In the genomic region with DNA sequence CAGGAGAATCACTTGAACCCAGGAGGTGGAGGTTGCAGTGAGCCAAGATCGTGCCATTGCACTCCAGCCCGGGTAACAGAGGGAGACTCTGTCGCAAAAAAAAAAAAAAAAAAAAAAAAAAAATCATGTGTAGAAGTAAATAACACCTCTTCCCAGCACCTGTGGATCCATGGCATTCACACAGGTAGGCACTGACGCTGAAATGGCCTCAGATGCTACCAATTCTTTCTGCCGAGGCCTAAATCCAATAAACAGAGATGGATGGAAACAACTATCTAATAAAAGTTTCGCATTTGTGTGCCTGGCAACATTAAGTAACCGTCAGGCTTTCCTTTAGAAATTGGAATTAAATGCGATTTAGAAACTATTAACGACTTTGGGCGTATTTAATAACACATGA, we compare ENCODE assay signal across 24 cellular contexts. TPM values are rescaled to one million over a fixed set of nuclear protein-coding genes. Genes with fewer than 3 reads are reported as not detected.
DNase-seq lines count a peak whose midpoint lies in the region; ATAC-seq, FAIRE-seq and TF ChIP-seq lines count a peak whose summit lies in the region.
"Had no signal": no experiment of that assay in that cellular context is flagged by ENCODE, and none has a peak within 500 bp of the region (broad histone marks: within the 10 kb centered on the region; RNA-seq: fewer than 3 reads in every experiment).

No MANE protein-coding gene starts in this region.

- no peaks in the 10 kb centered on the region for H3K27me3 ChIP-seq in H9 (ENCODE audit: insufficient read depth, low read length)
- no peaks in the 10 kb centered on the region; a peak in 2 of 7 replicates for H3K27me3 ChIP-seq in H1 (replicated peaks in 1 of 4; ENCODE audit: control insufficient read depth in 3 of 4, extremely low read depth in 1 of 4, insufficient read depth in 3 of 4, low read length in 3 of 4)
- peaks cover 6% of the 10 kb centered on the region for H3K27me3 ChIP-seq in trophoblast cell (ENCODE audit: insufficient read depth, low read length)

- H2AFZ ChIP-seq in H9 (ENCODE audit: low read length) = no peak overlapping the region
- H2AFZ ChIP-seq in H1 (ENCODE audit: low read length) = no peak overlapping the region
- H2AFZ ChIP-seq in trophoblast cell (ENCODE audit: insufficient read depth, low read length, poor library complexity) = no peak overlapping the region

- H3K79me2 ChIP-seq in H9 (ENCODE audit: insufficient read depth, low read length) = peaks cover 23% of the 10 kb centered on the region; the same call in 1 of the 2 replicates
- peaks cover 14 to 37% of the 10 kb centered on the region in 2 experiments for H3K79me2 ChIP-seq in H1 (ENCODE audit: control insufficient read depth in 1 of 2, insufficient read depth in 2 of 2, low read length in 2 of 2)
- H3K79me2 ChIP-seq in trophoblast cell (ENCODE audit: control insufficient read depth, insufficient read depth, low read length, poor library complexity) = no peaks in the 10 kb centered on the region

- no peak overlapping the region for H3K23ac ChIP-seq in H9 (ENCODE audit: insufficient read length, low read depth, low read length)
- H3K23ac ChIP-seq in H1 (ENCODE audit: insufficient read length) = no peak overlapping the region
- H3K23ac ChIP-seq in trophoblast cell (ENCODE audit: low read length) = no peak overlapping the region

- no peak for FAIRE-seq in H1 (lab: Jason Lieb, UNC)
- FAIRE-seq: A549, H54, HTR-8/SVneo, K562 had no signal

- H3K4me3 ChIP-seq in H1 (ENCODE audit: extremely low read depth in 1 of 4, insufficient read depth in 2 of 4, low read depth in 3 of 4, low read length in 4 of 4) (peak overlapping the region; percentile 54 to 97 (median 76)), iPS-18c (ENCODE audit: insufficient read depth, low read depth, low read length) (peak overlapping the region; percentile 49), trophoblast cell (ENCODE audit: low read depth, low read length) (no peak overlapping the region)
- H3K4me3 ChIP-seq: A549, K562 had no signal

- H3K23me2 ChIP-seq in H9 (ENCODE audit: insufficient read length, low read depth, low read length, poor library complexity, severe bottlenecking) = peaks cover 27% of the 10 kb centered on the region
- H3K23me2 ChIP-seq in H1 (ENCODE audit: low read depth, low read length) = peaks cover 25% of the 10 kb centered on the region

- H3K9ac ChIP-seq in H9 (ENCODE audit: extremely low read depth, insufficient read length, low read length) (peak overlapping the region; percentile 53), H1 (replicated peaks in 1 of 4; ENCODE audit: extremely low read depth in 1 of 4, low read depth in 3 of 4, low read length in 3 of 4) (peak overlapping the region in 3 of 4 experiments; percentile 24 to 60 (median 55); a peak in 5 of 7 replicates), trophoblast cell (ENCODE audit: low read length) (no peak overlapping the region)
- H3K9ac ChIP-seq: SK-N-SH had no signal

- peak overlapping the region; percentile 99 for H3K27ac Mint-ChIP-seq in H9
- no peak overlapping the region for H3K27ac Mint-ChIP-seq in natural killer cell treated with Interleukin-12 subunit alpha and Interleukin-12 subunit beta and Interleukin-15 and Interleukin-18, amount 100 ng/mL, for 72 hours
- H3K27ac Mint-ChIP-seq in endothelial cell (ENCODE audit: unreplicated experiment) = no peak overlapping the region
- H3K27ac Mint-ChIP-seq: CD4-positive, alpha-beta memory T cell had no signal

- no peak overlapping the region for H3K14ac ChIP-seq in H9 (ENCODE audit: insufficient read depth, low read length)
- H3K14ac ChIP-seq in H1 (ENCODE audit: insufficient read length) = no peak overlapping the region
- no peak overlapping the region for H3K14ac ChIP-seq in trophoblast cell (ENCODE audit: low read length)

- H3K4ac ChIP-seq in H9 (ENCODE audit: low read depth, low read length) = no peak overlapping the region; the same call in 1 of the 2 replicates
- H3K4ac ChIP-seq in H1 (replicated peaks; ENCODE audit: insufficient read length, low read depth, low read length) = peak overlapping the region; percentile 63
- no peak overlapping the region for H3K4ac ChIP-seq in trophoblast cell (ENCODE audit: low read depth, low read length)

- H3K79me1 ChIP-seq in H9 (ENCODE audit: insufficient read depth, low read depth, low read length, poor library complexity, severe bottlenecking) (peaks cover 6% of the 10 kb centered on the region), H1 (ENCODE audit: low read depth, low read length) (peaks cover 5% of the 10 kb centered on the region), trophoblast cell (ENCODE audit: low read length) (peaks cover 1% of the 10 kb centered on the region)

- H2BK12ac ChIP-seq in H9 (ENCODE audit: insufficient read length, low read depth, low read length) = no peak overlapping the region
- H2BK12ac ChIP-seq in H1 (ENCODE audit: low read depth, low read length) = peak overlapping the region; percentile 80
- no peak overlapping the region for H2BK12ac ChIP-seq in trophoblast cell (ENCODE audit: low read length)

- TF ChIP-seq CTCF in H9 (conservative IDR thresholded peaks at IDR 0.05) (no peak), H1 (IDR thresholded peaks at IDR 0.05; ENCODE audit: control extremely low read depth in 1 of 3, insufficient read depth in 1 of 3, low read depth in 1 of 3, low read length in 3 of 3) (no peak), endothelial cell (IDR thresholded peaks at IDR 0.05; ENCODE audit: unreplicated experiment) (no peak)

- no peak overlapping the region for H2AK5ac ChIP-seq in H9 (ENCODE audit: insufficient read length, low read length)
- 0 out of 2 replicates have a peak overlapping the region, but pooled peaks have one; percentile 24 for H2AK5ac ChIP-seq in H1 (ENCODE audit: low read depth, low read length)
- no peak overlapping the region for H2AK5ac ChIP-seq in trophoblast cell (ENCODE audit: low read length)

- no peak overlapping the region for H2BK120ac ChIP-seq in H9 (ENCODE audit: low read depth, low read length, poor library complexity, severe bottlenecking)
- peak overlapping the region; percentile 91 for H2BK120ac ChIP-seq in H1 (replicated peaks; ENCODE audit: low read depth, low read length)
- H2BK120ac ChIP-seq in trophoblast cell (ENCODE audit: insufficient read depth, low read length, poor library complexity) = no peak overlapping the region

- no peak for TF ChIP-seq EP300 in H1 (IDR thresholded peaks at IDR 0.05; ENCODE audit: borderline replicate concordance in 1 of 2, low read depth in 2 of 2, low read length in 2 of 2)

- H3K4me1 ChIP-seq in H9 (ENCODE audit: insufficient read depth, low read length) (peaks cover 18% of the 10 kb centered on the region), H1 (replicated peaks in 1 of 4; ENCODE audit: control insufficient read depth in 3 of 4, insufficient read depth in 4 of 4, low read length in 3 of 4) (peaks cover 16 to 37% (median 22%) of the 10 kb centered on the region in 4 experiments; a peak in 6 of 7 replicates), trophoblast cell (ENCODE audit: control insufficient read depth in 1 of 2, insufficient read depth in 2 of 2, low read length in 2 of 2) (peaks cover 7 to 12% of the 10 kb centered on the region in 2 experiments)
- H3K4me1 ChIP-seq: A549 had no signal

- H2BK15ac ChIP-seq in H9 (ENCODE audit: low read depth, low read length) (no peak overlapping the region), H1 (ENCODE audit: low read length) (no peak overlapping the region)

- no CpG with 5 or more reads among the region's 10 CpGs for WGBS in H9 (ENCODE audit: extremely low coverage, insufficient read length, low lambda C conversion rate)
- WGBS in H1 (ENCODE audit: extremely low coverage in 1 of 2, insufficient coverage in 1 of 2, insufficient read length in 1 of 2, insufficient replicate concordance in 2 of 2, low coverage in 1 of 2, low lambda C conversion rate in 2 of 2, missing lambda C conversion rate in 1 of 2), 2 experiments = 6% methylated on average over 8 of the region's 10 CpGs; no CpG with 5 or more reads in 1 of the 2 experiments
- WGBS in trophoblast cell (ENCODE audit: extremely low coverage, insufficient coverage, insufficient read length) = no CpG with 5 or more reads among the region's 10 CpGs

- H3K18ac ChIP-seq in H9 (ENCODE audit: insufficient read length, low read depth, low read length) (peak overlapping the region; percentile 85), H1 (ENCODE audit: extremely low read depth, low read length) (peak overlapping the region; percentile 97), trophoblast cell (ENCODE audit: low read length) (no peak overlapping the region)

- H2BK20ac ChIP-seq in H9 (ENCODE audit: low read depth, low read length, poor library complexity, severe bottlenecking) (no peak overlapping the region), H1 (ENCODE audit: low read length) (no peak overlapping the region)

- H3K36me3 Mint-ChIP-seq in H9 (ENCODE audit: insufficient read depth in 1 of 3, low read depth in 3 of 3) (peaks cover 29 to 36% (median 30%) of the 10 kb centered on the region in 3 experiments), endothelial cell (ENCODE audit: low read depth, unreplicated experiment) (no peaks in the 10 kb centered on the region)
- H3K36me3 Mint-ChIP-seq in natural killer cell treated with Interleukin-12 subunit alpha and Interleukin-12 subunit beta and Interleukin-15 and Interleukin-18, amount 100 ng/mL, for 72 hours = no peaks in the 10 kb centered on the region
- H3K36me3 Mint-ChIP-seq: CD4-positive, alpha-beta memory T cell had no signal

- H3K36me3 ChIP-seq in H1 (ENCODE audit: control insufficient read depth in 2 of 4, insufficient read depth in 4 of 4, low read length in 3 of 4) (peaks cover 7 to 29% (median 20%) of the 10 kb centered on the region in 4 experiments; a peak in 7 of 8 replicates), trophoblast cell (ENCODE audit: control insufficient read depth in 1 of 2, insufficient read depth in 2 of 2, low read length in 2 of 2) (no peaks in the 10 kb centered on the region)

- H4K12ac ChIP-seq in trophoblast cell (ENCODE audit: low read depth, low read length) = no peak overlapping the region

- H4K91ac ChIP-seq in H9 (ENCODE audit: insufficient read length, low read depth, low read length) (peak overlapping the region; percentile 19), H1 (replicated peaks; ENCODE audit: insufficient read length, low read length) (peak overlapping the region; percentile 99), trophoblast cell (ENCODE audit: low read depth, low read length) (no peak overlapping the region)

- H3K27me3 Mint-ChIP-seq in H9 (ENCODE audit: low read depth) = no peaks in the 10 kb centered on the region
- H3K27me3 Mint-ChIP-seq in natural killer cell treated with Interleukin-12 subunit alpha and Interleukin-12 subunit beta and Interleukin-15 and Interleukin-18, amount 100 ng/mL, for 72 hours = peaks cover 8 to 11% of the 10 kb centered on the region in 2 donors
- peaks cover 1% of the 10 kb centered on the region for H3K27me3 Mint-ChIP-seq in endothelial cell (ENCODE audit: unreplicated experiment)

- ATAC-seq in natural killer cell treated with Interleukin-12 subunit alpha and Interleukin-12 subunit beta and Interleukin-15 and Interleukin-18, amount 100 ng/mL, for 72 hours = no peak
- ATAC-seq: A549, K562, PC-3 had no signal

- peak overlapping the region; percentile 96 for H3K27ac ChIP-seq in H9 (ENCODE audit: insufficient read length, low read depth, low read length)
- H3K27ac ChIP-seq in H1 (ENCODE audit: low read depth, low read length) = peak overlapping the region; percentile 75; the same call in 1 of the 2 replicates
- no peak overlapping the region for H3K27ac ChIP-seq in trophoblast cell (ENCODE audit: low read depth, low read length)
- H3K27ac ChIP-seq: A549, HL-60 had no signal

- H4K8ac ChIP-seq in H9 (replicated peaks; ENCODE audit: insufficient read length, low read depth, low read length) = no peak overlapping the region
- H4K8ac ChIP-seq in H1 (ENCODE audit: extremely low read depth, insufficient read depth, low read length) = no peak overlapping the region
- no peak overlapping the region for H4K8ac ChIP-seq in trophoblast cell (ENCODE audit: low read depth, low read length)

- H2BK5ac ChIP-seq in H9 (ENCODE audit: insufficient read length, low read length) (no peak overlapping the region), H1 (ENCODE audit: low read depth, low read length) (peak overlapping the region; percentile 99), trophoblast cell (ENCODE audit: low read depth, low read length, poor library complexity) (no peak overlapping the region)

- H3K4me3 Mint-ChIP-seq in H9 (peak overlapping the region; percentile 90 to 92), endothelial cell (ENCODE audit: unreplicated experiment) (no peak overlapping the region)
- H3K4me3 Mint-ChIP-seq in natural killer cell treated with Interleukin-12 subunit alpha and Interleukin-12 subunit beta and Interleukin-15 and Interleukin-18, amount 100 ng/mL, for 72 hours = no peak overlapping the region
- H3K4me3 Mint-ChIP-seq: CD4-positive, alpha-beta memory T cell had no signal

- no peak overlapping the region for H3T11ph ChIP-seq in H9 (ENCODE audit: low read length)

- peak in 1 of 2 experiments; percentile 32; a peak in 1 of 3 replicates for TF ChIP-seq POLR2A in H1 (IDR thresholded peaks at IDR 0.05; ENCODE audit: control extremely low read depth in 1 of 2, low read depth in 2 of 2, low read length in 2 of 2)

- peak overlapping the region; percentile 84 for H3K4me2 ChIP-seq in H9 (ENCODE audit: insufficient read depth, insufficient read length, low read length)
- peak overlapping the region; percentile 85 to 86 for H3K4me2 ChIP-seq in H1 (ENCODE audit: insufficient read depth in 1 of 2, low read depth in 2 of 2, low read length in 2 of 2)
- H3K4me2 ChIP-seq in trophoblast cell (ENCODE audit: low read length) = peak overlapping the region; percentile 55
- H3K4me2 ChIP-seq: A549, SK-N-SH had no signal

- H3K4me1 Mint-ChIP-seq in H9 (peaks cover 61 to 83% of the 10 kb centered on the region in 2 experiments), endothelial cell (ENCODE audit: unreplicated experiment) (peaks cover 42% of the 10 kb centered on the region)
- H3K4me1 Mint-ChIP-seq in natural killer cell treated with Interleukin-12 subunit alpha and Interleukin-12 subunit beta and Interleukin-15 and Interleukin-18, amount 100 ng/mL, for 72 hours (ENCODE audit: low read depth in 2 of 2) = no peaks in the 10 kb centered on the region

- H3K56ac ChIP-seq in H9 (ENCODE audit: insufficient read length, low read depth, low read length) (no peak overlapping the region), H1 (replicated peaks; ENCODE audit: insufficient read length, low read depth, low read length) (peak overlapping the region; percentile 82)

- DNase-seq in H9 = no peak
- DNase-seq in H1 (ENCODE audit: low read depth in 1 of 2, low spot score in 2 of 2) = no peak
- DNase-seq in trophoblast cell = no peak
- DNase-seq in HT-29 (ENCODE audit: low spot score) = no peak
- no peak for DNase-seq in natural killer cell treated with Interleukin-12 subunit alpha and Interleukin-12 subunit beta and Interleukin-15 and Interleukin-18, amount 100 ng/mL, for 72 hours (ENCODE audit: low spot score)
- DNase-seq in NCI-H2227 treated with DMSO at 0.1 percent for 48 hours (lab: John Stamatoyannopoulos, UW) = no peak
- DNase-seq in endothelial cell (ENCODE audit: low spot score) = no peak
- DNase-seq: CD4-positive, alpha-beta memory T cell; DMS79; NCI-H1105; NCI-H1694 treated with DMSO at 0.1 percent for 48 hours; NCI-H510A treated with DMSO at 0.1 percent for 48 hours; NCI-H774; PC-3; RPMI8226; SHP77 treated with DMSO at 0.1 percent for 48 hours; SK-N-SH had no signal

- no peak overlapping the region for H4K5ac ChIP-seq in H9 (ENCODE audit: insufficient read length, low read depth, low read length)
- peak overlapping the region; percentile 90 for H4K5ac ChIP-seq in H1 (ENCODE audit: insufficient read length, low read depth, low read length)

- H3K9me3 ChIP-seq in H9 (ENCODE audit: control insufficient read depth, low read depth, low read length) (no peaks in the 10 kb centered on the region), H1 (ENCODE audit: insufficient read depth in 2 of 2, low read depth in 1 of 2, low read length in 1 of 2) (no peaks in the 10 kb centered on the region), iPS-18c (ENCODE audit: control insufficient read depth, insufficient read depth, low read length) (no peaks in the 10 kb centered on the region), trophoblast cell (ENCODE audit: insufficient read depth, low read depth, low read length) (peaks cover 2% of the 10 kb centered on the region)
- H3K9me3 ChIP-seq: A549, SK-N-SH had no signal

- no peak for TF ChIP-seq RAD21 in H1 (IDR thresholded peaks at IDR 0.05 in 1 of 2, conservative IDR thresholded peaks at IDR 0.05 in 1 of 2; ENCODE audit: low read depth in 2 of 2, low read length in 2 of 2)

- POLR2A ChIA-PET in H1 (lab: Charles Lee; ENCODE audit: partially characterized antibody) = interaction anchor here (0.6 to 11.9 kb wide), 20 partner anchors 10 to 420 kb away, joined by 3 to 213 read pairs (median 5); a partner anchor contains a TSS

- H3K9me3 Mint-ChIP-seq in H9 (no peaks in the 10 kb centered on the region; a peak in 1 of 5 replicates), endothelial cell (ENCODE audit: unreplicated experiment) (no peaks in the 10 kb centered on the region)
- H3K9me3 Mint-ChIP-seq in natural killer cell treated with Interleukin-12 subunit alpha and Interleukin-12 subunit beta and Interleukin-15 and Interleukin-18, amount 100 ng/mL, for 72 hours = no peaks in the 10 kb centered on the region
- H3K9me3 Mint-ChIP-seq: CD4-positive, alpha-beta memory T cell had no signal

- CTCF ChIA-PET in H1 (lab: Charles Lee; ENCODE audit: partially characterized antibody) = interaction anchor here (0.7 to 4.7 kb wide), 7 partner anchors 18 to 88 kb away, joined by 4 to 26 read pairs (median 4); no protein-coding TSS in a partner anchor

- no peaks in the 10 kb centered on the region for H4K20me1 ChIP-seq in H9 (ENCODE audit: control insufficient read depth, insufficient read depth, insufficient read length)
- peaks cover 6 to 8% of the 10 kb centered on the region in 2 experiments for H4K20me1 ChIP-seq in H1 (replicated peaks in 1 of 2; ENCODE audit: control insufficient read depth in 1 of 2, insufficient read depth in 2 of 2, low read length in 2 of 2)

RNA-seq across cellular contexts. Expression of a gene that starts 10.3 kb away (rescaled TPM):
- 2.6 and 3.4 TPM in 2 replicates for total RNA-seq in H9 (2021)
- 6.4 and 7.3 TPM in 2 replicates for total RNA-seq in H1 (2021; fragmentation: NEBNext Ultra II Directional; extraction: Animal tissue kit (Norgen Biotek cat#: 25700))
- polyA plus RNA-seq in H1 (2011; rRNA removed) = 1.2 and 1.4 TPM in 2 replicates
- polyA plus RNA-seq in H1 (2011; cell fraction: cytosol; rRNA removed) = 2.8 TPM
- 2.9 TPM for polyA plus RNA-seq in H1 (2011; cell fraction: nucleus; rRNA removed)
- polyA plus RNA-seq in H1 (2012, experiment 1 of 2) = 2.8 to 3.4 TPM (median 3.1 TPM) in 4 replicates
- polyA plus RNA-seq in H1 (2012, experiment 2 of 2) = 0.24 TPM
- 3.9 TPM for polyA plus RNA-seq in H1 (2013, experiment 1 of 2)
- polyA plus RNA-seq in H1 (2013, experiment 2 of 2) = 3.5 TPM
- 3.5 and 4.9 TPM in 2 replicates for polyA minus RNA-seq in H1 (2011; rRNA and poly(A)+ RNA removed)
- polyA minus RNA-seq in H1 (2011; cell fraction: cytosol; rRNA and poly(A)+ RNA removed) = 1.9 TPM
- polyA minus RNA-seq in H1 (2011; cell fraction: nucleus; rRNA and poly(A)+ RNA removed) = 7.9 TPM
- polyA plus RNA-seq in trophoblast cell (2013) = 0.07 and 0.11 TPM in 2 replicates
- total RNA-seq in HT-29 (2014; rRNA removed; shearing (Covaris generic)) = 0.52 and 0.84 TPM in 2 replicates
- total RNA-seq in natural killer cell treated with Interleukin-12 subunit alpha and Interleukin-12 subunit beta and Interleukin-15 and Interleukin-18, amount 100 ng/mL, for 72 hours = not detected
- 0.23 TPM for total RNA-seq in endothelial cell (ENCODE audit: unreplicated experiment)
- total RNA-seq: K562 had no signal
- polyA plus RNA-seq: A549 had no signal

RNA-seq across cellular contexts. Expression of a gene that starts 35.9 kb away (rescaled TPM):
- total RNA-seq in H9 (2021) (0.11 TPM in 1 of 2 replicates, not detected in the other), endothelial cell (ENCODE audit: unreplicated experiment) (not detected)
- 0.17 TPM in 1 of 2 replicates, not detected in the other for total RNA-seq in H1 (2021; fragmentation: NEBNext Ultra II Directional; extraction: Animal tissue kit (Norgen Biotek cat#: 25700))
- polyA plus RNA-seq in H1 (2011; rRNA removed) = 0.06 and 0.08 TPM in 2 replicates
- 0.12 TPM for polyA plus RNA-seq in H1 (2011; cell fraction: cytosol; rRNA removed)
- not detected for polyA plus RNA-seq in H1 (2011; cell fraction: nucleus; rRNA removed)
- 0.16 to 0.32 TPM (median 0.16 TPM) in 3 of 4 replicates, not detected in the other for polyA plus RNA-seq in H1 (2012, experiment 1 of 2)
- polyA plus RNA-seq in H1 (2012, experiment 2 of 2) = not detected
- polyA plus RNA-seq in H1 (2013, experiment 1 of 2) = 0.08 TPM
- polyA plus RNA-seq in H1 (2013, experiment 2 of 2) = 0.11 TPM
- not detected in 2 replicates for polyA minus RNA-seq in H1 (2011; rRNA and poly(A)+ RNA removed)
- polyA minus RNA-seq in H1 (2011; cell fraction: cytosol; rRNA and poly(A)+ RNA removed) = not detected
- polyA minus RNA-seq in H1 (2011; cell fraction: nucleus; rRNA and poly(A)+ RNA removed) = not detected
- not detected in 2 replicates for polyA plus RNA-seq in trophoblast cell (2013)
- total RNA-seq in HT-29 (2014; rRNA removed; shearing (Covaris generic)) = not detected in 2 replicates
- not detected for total RNA-seq in natural killer cell treated with Interleukin-12 subunit alpha and Interleukin-12 subunit beta and Interleukin-15 and Interleukin-18, amount 100 ng/mL, for 72 hours
- total RNA-seq: CD4-positive, alpha-beta memory T cell; K562; PC-3 had no signal
- polyA plus RNA-seq: A549; BJ; CD4-positive, alpha-beta memory T cell; K562; SK-N-SH had no signal

Comparison
In these comparisons a context has a peak if more than half of its experiments do, and no peak if none do; other contexts are left out.
1. H3K27ac Mint-ChIP-seq: peak in H9 (3 of 3); none in natural killer cell treated with Interleukin-12 subunit alpha and Interleukin-12 subunit beta and Interleukin-15 and Interleukin-18, amount 100 ng/mL, for 72 hours (0 of 2) and endothelial cell (single experiment).
2. H3K4me3 Mint-ChIP-seq: peak in H9 (2 of 2); none in natural killer cell treated with Interleukin-12 subunit alpha and Interleukin-12 subunit beta and Interleukin-15 and Interleukin-18, amount 100 ng/mL, for 72 hours (single experiment) and endothelial cell (single experiment).
3. Peak in every context shown above with its lines, with median percentiles within 50 percentile points of each other: H3K4me2 ChIP-seq.